In the genomic region with DNA sequence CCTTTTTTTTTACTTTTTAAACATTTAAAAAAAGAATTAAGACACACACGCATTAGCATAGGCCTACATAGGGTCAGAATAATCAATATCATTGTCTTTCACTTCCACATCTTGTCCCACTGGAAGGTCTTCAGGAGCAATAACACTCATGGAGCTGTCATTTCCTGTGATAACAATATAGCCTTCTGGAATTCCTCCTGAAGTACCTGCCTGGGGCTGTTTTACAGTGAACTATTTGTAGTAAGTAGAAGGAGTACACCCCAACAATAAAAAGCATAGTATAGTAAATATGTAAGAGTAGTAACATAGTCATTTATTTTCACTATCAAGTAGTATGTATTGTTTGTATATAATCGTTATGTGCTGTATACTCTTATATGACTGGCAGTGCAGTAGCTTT, we compare ENCODE assay signal across 25 cellular contexts. TPM values are rescaled to one million over a fixed set of nuclear protein-coding genes. Genes with fewer than 3 reads are reported as not detected.
DNase-seq lines count a peak whose midpoint lies in the region; ATAC-seq, FAIRE-seq and TF ChIP-seq lines count a peak whose summit lies in the region.
"Had no signal": no experiment of that assay in that cellular context is flagged by ENCODE, and none has a peak within 500 bp of the region (broad histone marks: within the 10 kb centered on the region; RNA-seq: fewer than 3 reads in every experiment).

No MANE protein-coding gene starts in this region.

- H3K4me1 ChIP-seq in mammary epithelial cell (ENCODE audit: insufficient read depth, low read length) (no peaks in the 10 kb centered on the region), Peyer's patch (no peaks in the 10 kb centered on the region)
- H3K4me1 ChIP-seq: A549; BE2C; BLaER1 treated with 17β-estradiol and CSF1 and Interleukin-3, amounts not matched to agents 10 nM and 100 nM had no signal

- dilution Hi-C loops in mammary epithelial cell (cut with HindIII; ENCODE audit: low sequenced_read_pairs): loop anchor here (10.0 kb wide), 1 partner anchor 134 kb away; no protein-coding TSS in a partner anchor

- ATAC-seq in GM21526 (IDR thresholded peaks at IDR 0.05; ENCODE audit: low FRiP score, unreplicated experiment): no peak
- ATAC-seq: A549, GM12878, HCT116 had no signal

- H3K4me3 ChIP-seq in mammary epithelial cell (replicated peaks in 1 of 3; ENCODE audit: insufficient read depth in 1 of 3, low read depth in 2 of 3, low read length in 3 of 3) (no peak overlapping the region), bronchial epithelial cell (ENCODE audit: low read depth, low read length) (no peak overlapping the region), Peyer's patch (no peak overlapping the region)
- H3K4me3 ChIP-seq: A549; BLaER1 treated with 17β-estradiol and CSF1 and Interleukin-3, amounts not matched to agents 10 nM and 100 nM; GM12878; GM23248 had no signal

- no peaks in the 10 kb centered on the region for H3K36me3 Mint-ChIP-seq in MCF 10A (ENCODE audit: insufficient read depth, unreplicated experiment)
- H3K36me3 Mint-ChIP-seq: CD14-positive monocyte; CD8-positive, alpha-beta memory T cell had no signal

- DNase-seq in mammary epithelial cell (peak; percentile 8), MCF 10A (ENCODE audit: unreplicated experiment) (no peak), NCI-H226 (peak; percentile 55), bronchial epithelial cell (ENCODE audit: low read depth) (peak; percentile 60), Peyer's patch (no peak), NCI-H748 (lab: John Stamatoyannopoulos, UW; ENCODE audit: unreplicated experiment) (no peak)
- DNase-seq: 8988T; ACHN; AML-193; BE2C; CD4-positive, alpha-beta T cell; CD8-positive, alpha-beta memory T cell; DMS 273 treated with DMSO at 0.1 percent for 48 hours; DND-41; GDM1; GM23248; H9 had no signal

- no peaks in the 10 kb centered on the region for H3K79me2 ChIP-seq in mammary epithelial cell (ENCODE audit: insufficient read depth, low read length)

- H3K27me3 Mint-ChIP-seq in MCF 10A (ENCODE audit: insufficient read depth, unreplicated experiment): no peaks in the 10 kb centered on the region
- H3K27me3 Mint-ChIP-seq: CD4-positive, alpha-beta T cell had no signal

- H3K27ac Mint-ChIP-seq in MCF 10A (ENCODE audit: low read depth, unreplicated experiment): no peak overlapping the region
- H3K27ac Mint-ChIP-seq: CD14-positive monocyte; CD4-positive, alpha-beta T cell; CD8-positive, alpha-beta memory T cell; H9 had no signal

- H3K36me3 ChIP-seq in mammary epithelial cell (ENCODE audit: insufficient read depth, low read length): no peaks in the 10 kb centered on the region
- no peaks in the 10 kb centered on the region for H3K36me3 ChIP-seq in bronchial epithelial cell (ENCODE audit: control insufficient read depth, insufficient read depth, low read length)
- H3K36me3 ChIP-seq in Peyer's patch: no peaks in the 10 kb centered on the region
- H3K36me3 ChIP-seq: BE2C; BLaER1 treated with 17β-estradiol and CSF1 and Interleukin-3, amounts not matched to agents 10 nM and 100 nM had no signal

- H3K4me3 Mint-ChIP-seq in MCF 10A (ENCODE audit: unreplicated experiment): no peak overlapping the region
- H3K4me3 Mint-ChIP-seq: CD14-positive monocyte; CD4-positive, alpha-beta T cell; CD8-positive, alpha-beta memory T cell; H9 had no signal

- H3K9ac ChIP-seq in mammary epithelial cell (ENCODE audit: insufficient read depth, low read length): no peak overlapping the region
- H3K9ac ChIP-seq: BLaER1 treated with 17β-estradiol and CSF1 and Interleukin-3, amounts not matched to agents 10 nM and 100 nM; GM23248 had no signal

- H3K9me3 Mint-ChIP-seq in MCF 10A (ENCODE audit: unreplicated experiment): peaks cover 16% of the 10 kb centered on the region
- H3K9me3 Mint-ChIP-seq: CD4-positive, alpha-beta T cell had no signal

- H3K9me3 ChIP-seq in mammary epithelial cell (replicated peaks; ENCODE audit: insufficient read depth, low read length) (no peaks in the 10 kb centered on the region), Peyer's patch (peaks cover 0 to 3% (median 0%) of the 10 kb centered on the region in 4 donors)
- H3K9me3 ChIP-seq: BE2C had no signal

- CTCF ChIA-PET in mammary epithelial cell (lab: Charles Lee; ENCODE audit: low non-redundant PET) (no interaction called here), MCF 10A (lab: Yijun Ruan, JAX) (interaction anchor here (0.6 to 0.7 kb wide), 5 partner anchors 17 to 1863 kb away, joined by 3 to 5 read pairs (median 3); no protein-coding TSS in a partner anchor)

- 86% methylated on average over 2 of the region's 2 CpGs for WGBS in mammary epithelial cell (ENCODE audit: low coverage, missing lambda C conversion rate)

- H3K27ac ChIP-seq in mammary epithelial cell (ENCODE audit: insufficient read depth, low read depth, low read length) (no peak overlapping the region), Peyer's patch (no peak overlapping the region)
- H3K27ac ChIP-seq: A549; BLaER1 treated with 17β-estradiol and CSF1 and Interleukin-3, amounts not matched to agents 10 nM and 100 nM; GM23248 had no signal

- FAIRE-seq in bronchial epithelial cell (lab: Jason Lieb, UNC): no peak
- FAIRE-seq: A549, D721Med, GM12878, H1 had no signal

- H3K27me3 ChIP-seq in mammary epithelial cell (ENCODE audit: insufficient read depth, low read length) (peaks cover 2% of the 10 kb centered on the region), bronchial epithelial cell (ENCODE audit: control insufficient read depth, insufficient read depth, low read length) (no peaks in the 10 kb centered on the region), Peyer's patch (no peaks in the 10 kb centered on the region)
- H3K27me3 ChIP-seq: BE2C; BLaER1 treated with 17β-estradiol and CSF1 and Interleukin-3, amounts not matched to agents 10 nM and 100 nM had no signal

- no peak overlapping the region for H3K4me2 ChIP-seq in mammary epithelial cell (ENCODE audit: insufficient read depth, low read depth, low read length)
- H3K4me2 ChIP-seq: A549; BLaER1 treated with 17β-estradiol and CSF1 and Interleukin-3, amounts not matched to agents 10 nM and 100 nM had no signal

- intact Hi-C loops in mammary epithelial cell (cut with micrococcal nuclease) (no loop called here), MCF 10A (cut with micrococcal nuclease) (no loop called here)

- H4K20me1 ChIP-seq in mammary epithelial cell (ENCODE audit: insufficient read depth, low read length): no peaks in the 10 kb centered on the region
- H4K20me1 ChIP-seq: BLaER1 treated with 17β-estradiol and CSF1 and Interleukin-3, amounts not matched to agents 10 nM and 100 nM had no signal

- H2AFZ ChIP-seq in mammary epithelial cell (ENCODE audit: low read depth, low read length): no peak overlapping the region
- H2AFZ ChIP-seq: GM23248 had no signal

- H3K4me1 Mint-ChIP-seq in MCF 10A (ENCODE audit: insufficient read depth, unreplicated experiment): no peaks in the 10 kb centered on the region
- H3K4me1 Mint-ChIP-seq: CD14-positive monocyte, H9 had no signal

- POLR2A ChIA-PET in MCF 10A (lab: Yijun Ruan, JAX): no interaction called here

- BruUV-seq in mammary epithelial cell (replicated peaks; lab: Mats Ljungman, UMichigan) (no TSS peak), MCF 10A (replicated peaks; lab: Mats Ljungman, UMichigan) (no TSS peak)

- TF ChIP-seq CTCF in mammary epithelial cell (conservative IDR thresholded peaks at IDR 0.05 in 1 of 2, IDR thresholded peaks at IDR 0.05 in 1 of 2; ENCODE audit: extremely low read depth in 1 of 2, insufficient read depth in 1 of 2, low read depth in 1 of 2, low read length in 2 of 2): no peak
- no peak for TF ChIP-seq CTCF in MCF 10A (IDR thresholded peaks at IDR 0.05; ENCODE audit: unreplicated experiment)
- no peak for TF ChIP-seq CTCF in bronchial epithelial cell (IDR thresholded peaks at IDR 0.05; ENCODE audit: insufficient read depth, low read length, severe bottlenecking)
- no peak for TF ChIP-seq CTCF in Peyer's patch (IDR thresholded peaks at IDR 0.05)

- TF ChIP-seq POLR2A in Peyer's patch (IDR thresholded peaks at IDR 0.05): no peak

- in situ Hi-C loops in mammary epithelial cell (cut with MboI; ENCODE audit: low sequenced_read_pairs in 2 of 2): no loop called here

RNA-seq across cellular contexts. Expression of gene CLDN18, which starts 19.5 kb away (rescaled TPM):
- not detected for total RNA-seq in mammary epithelial cell
- not detected for polyA plus RNA-seq in mammary epithelial cell
- polyA minus RNA-seq in mammary epithelial cell: not detected
- not detected in 2 replicates for total RNA-seq in MCF 10A (2022)
- not detected in 2 replicates for total RNA-seq in bronchial epithelial cell
- not detected for total RNA-seq in Peyer's patch
- total RNA-seq: CD4-positive, alpha-beta T cell; CD8-positive, alpha-beta memory T cell; GM23248; H1; H9 had no signal
- polyA plus RNA-seq: A549; CD14-positive monocyte; CD8-positive, alpha-beta memory T cell; H1 had no signal

Comparison
In these comparisons a context has a peak if more than half of its experiments do, and no peak if none do; other contexts are left out.
1. DNase-seq: peak in mammary epithelial cell (single experiment), NCI-H226 (single experiment) and bronchial epithelial cell (single experiment); none in MCF 10A (single experiment), Peyer's patch (0 of 3) and NCI-H748 (single experiment).